In genomic region chr1:247390116-247390791, GRCh38 we compare ENCODE assay signal across 8 cellular contexts. TPM values are rescaled to one million over a fixed set of nuclear protein-coding genes. Genes with fewer than 3 reads are reported as not detected.
DNase-seq lines count a peak whose midpoint lies in the region; ATAC-seq and TF ChIP-seq lines count a peak whose summit lies in the region.

No MANE protein-coding gene starts in this region.

- peak overlapping the region; percentile 27 for H3K4me3 ChIP-seq in left ventricle myocardium inferior

- ATAC-seq in GM18502 (IDR thresholded peaks at IDR 0.05; ENCODE audit: poor library complexity, unreplicated experiment) (peak; percentile 100), HG02870 (IDR thresholded peaks at IDR 0.05; ENCODE audit: unreplicated experiment) (peak; percentile 99)

- no peaks in the 10 kb centered on the region for H3K36me3 ChIP-seq in left ventricle myocardium inferior

- H3K27ac ChIP-seq in left ventricle myocardium inferior (replicated peaks), result peak overlapping the region; percentile 29

- peaks cover 5% of the 10 kb centered on the region for H3K27me3 ChIP-seq in left ventricle myocardium inferior (ENCODE audit: low read depth)

- intact Hi-C loops in left ventricle myocardium inferior (cut with micrococcal nuclease), result loop anchor here (10.0 kb wide), 1 partner anchor 95 kb away; no protein-coding TSS in a partner anchor

- DNase-seq in NCI-H1436 (lab: John Stamatoyannopoulos, UW) (peak; percentile 54), SW480 (ENCODE audit: low spot score) (peak; percentile 70), left ventricle myocardium inferior (peak; percentile 63), retina (peak; percentile 82), dedifferentiated amniotic fluid mesenchymal stem cell (ENCODE audit: extremely low spot score) (no peak)
- DNase-seq in activated naive CD8-positive, alpha-beta T cell treated with anti-CD3 and anti-CD28 coated beads, Interleukin-2, amount 50 U/mL, for 16 hours (ENCODE audit: low read depth, low spot score), result peak; percentile 72

- peak; percentile 91 for TF ChIP-seq CTCF in left ventricle myocardium inferior (IDR thresholded peaks at IDR 0.05; ENCODE audit: borderline replicate concordance)

- H3K9me3 ChIP-seq in left ventricle myocardium inferior (replicated peaks), result no peaks in the 10 kb centered on the region

- no peaks in the 10 kb centered on the region for H3K4me1 ChIP-seq in left ventricle myocardium inferior

RNA-seq across cellular contexts. Expression of gene NLRP3, which starts 25.7 kb away (rescaled TPM):
- total RNA-seq in left ventricle myocardium inferior, result 0.66 TPM

RNA-seq across cellular contexts. Expression of gene ZNF496, which starts 58.6 kb away (rescaled TPM):
- total RNA-seq in left ventricle myocardium inferior, result 12.8 TPM
